ENCODE assay signal across 14 cellular contexts in genomic region chr14:97712471-97712870, GRCh38.
"Had no signal": no experiment of that assay in that cellular context is flagged by ENCODE, and none has a peak within 500 bp of the region (broad histone marks: within the 10 kb centered on the region; RNA-seq: fewer than 3 reads in every experiment).

No MANE protein-coding gene starts in this region.

- H3K4me1 Mint-ChIP-seq: mesothelial cell of epicardium had no signal

- H3K4me1 ChIP-seq: lower lobe of right lung, parathyroid adenoma, thyroid gland had no signal

- DNase-seq: activated CD4-positive, CD25-positive, alpha-beta regulatory T cell treated with anti-CD3 and anti-CD28 coated beads, Interleukin-2, amount 50 U/mL, for 72 hours; activated effector memory CD4-positive, alpha-beta T cell treated with anti-CD3 and anti-CD28 coated beads, Interleukin-2, amount 50 U/mL, for 16 hours; central memory CD4-positive, alpha-beta T cell; effector CD4-positive, alpha-beta T cell; hypothalamus; left cardiac atrium; lower lobe of right lung; retina; thyroid gland had no signal

- H3K4me3 ChIP-seq: coronary artery, lower lobe of right lung, skin epidermis, thyroid gland had no signal

- H3K36me3 Mint-ChIP-seq: mesothelial cell of epicardium had no signal

- H3K4me3 Mint-ChIP-seq: mesothelial cell of epicardium had no signal

- H3K27me3 ChIP-seq: thyroid gland had no signal

- H3K9me3 ChIP-seq: lower lobe of right lung, thyroid gland had no signal

- H2AFZ ChIP-seq: parathyroid adenoma had no signal

- FAIRE-seq: urothelium cell line had no signal

- H3K9me3 Mint-ChIP-seq: mesothelial cell of epicardium had no signal

- H3K27ac Mint-ChIP-seq: mesothelial cell of epicardium had no signal

- H3K27ac ChIP-seq: coronary artery, lower lobe of right lung, parathyroid adenoma, skin epidermis, thyroid gland had no signal

- ATAC-seq: left cardiac atrium, lower lobe of right lung had no signal

- H3K36me3 ChIP-seq: lower lobe of right lung, thyroid gland had no signal

- H3K9ac ChIP-seq: parathyroid adenoma had no signal

- H3K79me2 ChIP-seq: parathyroid adenoma had no signal
